ENCODE assay signal across 18 cellular contexts in the genomic region with DNA sequence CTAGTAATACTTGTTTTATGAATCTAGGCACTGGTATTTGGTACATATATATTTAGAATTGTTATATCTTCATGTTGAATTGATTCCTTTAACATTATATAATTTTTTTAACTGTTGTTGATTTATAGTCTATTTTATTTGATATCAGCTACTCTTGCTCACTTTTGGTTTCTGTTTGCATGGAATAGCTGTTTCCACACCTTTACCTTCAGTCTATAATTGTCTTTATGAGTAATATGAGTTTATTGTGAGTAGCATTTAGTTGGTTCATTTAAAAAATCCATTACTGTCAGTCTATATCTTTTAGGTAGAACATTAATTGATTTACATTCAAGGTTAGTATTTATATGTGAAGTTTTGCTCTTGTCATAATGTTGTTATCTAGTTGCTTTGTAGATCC. TPM values are rescaled to one million over a fixed set of nuclear protein-coding genes. Genes with fewer than 3 reads are reported as not detected.
A peak's percentile ranks its signal among the peaks of the same experiment; 100 is the strongest.
DNase-seq lines count a peak whose midpoint lies in the region; ATAC-seq lines count a peak whose summit lies in the region.
"Had no signal": no experiment of that assay in that cellular context is flagged by ENCODE, and none has a peak within 500 bp of the region (broad histone marks: within the 10 kb centered on the region; RNA-seq: fewer than 3 reads in every experiment).

No MANE protein-coding gene starts in this region.

- intact Hi-C loops in dendritic cell treated with granulocyte-macrophage colony-stimulating factor and Interleukin-4, amounts not matched to agents 40 ng/mL and 50 ng/mL, for 4 days (cut with micrococcal nuclease) = no loop called here

- peak overlapping the region; percentile 20 to 40 for H3K4me3 Mint-ChIP-seq in activated T-cell treated with anti-CD3 and anti-CD28 coated beads, Interleukin-2, amount 50 U/mL, for 72 hours
- no peak overlapping the region for H3K4me3 Mint-ChIP-seq in dendritic cell treated with granulocyte-macrophage colony-stimulating factor and Interleukin-4, amounts not matched to agents 40 ng/mL and 50 ng/mL, for 4 days
- no peak overlapping the region for H3K4me3 Mint-ChIP-seq in stimulated activated memory B cell treated with anti-CD40 and anti-IgM and Interleukin-4, amounts not matched to agents 10 μg/mL and 1 μg/mL and 100 μg/mL, for 72 hours

- H3K27ac ChIP-seq in SK-N-MC = 0 out of 2 replicates have a peak overlapping the region, but pooled peaks have one; percentile 19
- H3K27ac ChIP-seq: ascending aorta, gastroesophageal sphincter, KMS-11, testis had no signal

- H3K4me1 Mint-ChIP-seq in activated T-cell treated with anti-CD3 and anti-CD28 coated beads, Interleukin-2, amount 50 U/mL, for 72 hours (ENCODE audit: low read depth) = peaks cover 26% of the 10 kb centered on the region
- peaks cover 5% of the 10 kb centered on the region for H3K4me1 Mint-ChIP-seq in dendritic cell treated with granulocyte-macrophage colony-stimulating factor and Interleukin-4, amounts not matched to agents 40 ng/mL and 50 ng/mL, for 4 days (ENCODE audit: low read depth)
- peaks cover 28% of the 10 kb centered on the region for H3K4me1 Mint-ChIP-seq in stimulated activated memory B cell treated with anti-CD40 and anti-IgM and Interleukin-4, amounts not matched to agents 10 μg/mL and 1 μg/mL and 100 μg/mL, for 72 hours

- peaks cover 24 to 60% of the 10 kb centered on the region in 2 donors for H3K36me3 Mint-ChIP-seq in activated T-cell treated with anti-CD3 and anti-CD28 coated beads, Interleukin-2, amount 50 U/mL, for 72 hours (ENCODE audit: insufficient read depth in 2 of 2)
- peaks cover 96% of the 10 kb centered on the region for H3K36me3 Mint-ChIP-seq in dendritic cell treated with granulocyte-macrophage colony-stimulating factor and Interleukin-4, amounts not matched to agents 40 ng/mL and 50 ng/mL, for 4 days (ENCODE audit: low read depth)
- peaks cover 74% of the 10 kb centered on the region for H3K36me3 Mint-ChIP-seq in stimulated activated memory B cell treated with anti-CD40 and anti-IgM and Interleukin-4, amounts not matched to agents 10 μg/mL and 1 μg/mL and 100 μg/mL, for 72 hours

- no peak for ATAC-seq in activated T-cell treated with anti-CD3 and anti-CD28 coated beads, Interleukin-2, amount 50 U/mL, for 72 hours (replicated peaks in 1 of 2)
- ATAC-seq in stimulated activated memory B cell treated with anti-CD40 and anti-IgM and Interleukin-4, amounts not matched to agents 10 μg/mL and 1 μg/mL and 100 μg/mL, for 72 hours = no peak
- ATAC-seq: esophagus mucosa, gastroesophageal sphincter, HCT116, sciatic nerve had no signal

- H3K36me3 ChIP-seq in SK-N-MC (ENCODE audit: insufficient read depth, low read length) = peaks cover 83% of the 10 kb centered on the region

- H3K4me3 ChIP-seq in SK-N-MC = no peak overlapping the region
- H3K4me3 ChIP-seq: ascending aorta, gastroesophageal sphincter, testis had no signal

- no peaks in the 10 kb centered on the region for H3K9me3 Mint-ChIP-seq in activated T-cell treated with anti-CD3 and anti-CD28 coated beads, Interleukin-2, amount 50 U/mL, for 72 hours
- no peaks in the 10 kb centered on the region for H3K9me3 Mint-ChIP-seq in dendritic cell treated with granulocyte-macrophage colony-stimulating factor and Interleukin-4, amounts not matched to agents 40 ng/mL and 50 ng/mL, for 4 days
- H3K9me3 Mint-ChIP-seq in stimulated activated memory B cell treated with anti-CD40 and anti-IgM and Interleukin-4, amounts not matched to agents 10 μg/mL and 1 μg/mL and 100 μg/mL, for 72 hours = no peaks in the 10 kb centered on the region

- H3K9ac ChIP-seq in SK-N-MC (ENCODE audit: insufficient read length) = no peak overlapping the region
- H3K9ac ChIP-seq: KMS-11 had no signal

- no peak for DNase-seq in activated T-cell treated with anti-CD3 and anti-CD28 coated beads, Interleukin-2, amount 50 U/mL, for 72 hours
- no peak for DNase-seq in activated T-cell treated with anti-CD3 and anti-CD28 coated beads, Interleukin-2, amount 50 U/mL, for 1 hour
- DNase-seq in SK-N-MC (ENCODE audit: low read depth, low spot score) (no peak), SW 1271 (lab: John Stamatoyannopoulos, UW) (no peak), GF-D8 (lab: John Stamatoyannopoulos, UW) (no peak)
- DNase-seq: activated CD4-positive, alpha-beta T cell treated with anti-CD3 and anti-CD28 coated beads, Interleukin-2, amount 50 U/mL, for 48 hours; activated effector memory CD4-positive, alpha-beta T cell treated with Interleukin-2 at 50 U/mL for 16 hours; kidney; NCI-H69; testis had no signal

- no peaks in the 10 kb centered on the region for H3K27me3 Mint-ChIP-seq in activated T-cell treated with anti-CD3 and anti-CD28 coated beads, Interleukin-2, amount 50 U/mL, for 72 hours (ENCODE audit: low read depth)
- no peaks in the 10 kb centered on the region for H3K27me3 Mint-ChIP-seq in dendritic cell treated with granulocyte-macrophage colony-stimulating factor and Interleukin-4, amounts not matched to agents 40 ng/mL and 50 ng/mL, for 4 days
- H3K27me3 Mint-ChIP-seq in stimulated activated memory B cell treated with anti-CD40 and anti-IgM and Interleukin-4, amounts not matched to agents 10 μg/mL and 1 μg/mL and 100 μg/mL, for 72 hours = no peaks in the 10 kb centered on the region

- peak overlapping the region; percentile 43 for H3K27ac Mint-ChIP-seq in activated T-cell treated with anti-CD3 and anti-CD28 coated beads, Interleukin-2, amount 50 U/mL, for 72 hours
- peak overlapping the region; percentile 9 for H3K27ac Mint-ChIP-seq in dendritic cell treated with granulocyte-macrophage colony-stimulating factor and Interleukin-4, amounts not matched to agents 40 ng/mL and 50 ng/mL, for 4 days
- H3K27ac Mint-ChIP-seq in stimulated activated memory B cell treated with anti-CD40 and anti-IgM and Interleukin-4, amounts not matched to agents 10 μg/mL and 1 μg/mL and 100 μg/mL, for 72 hours = peak overlapping the region; percentile 73

- H3K9me3 ChIP-seq in SK-N-MC (ENCODE audit: low read depth, low read length) = no peaks in the 10 kb centered on the region
- H3K9me3 ChIP-seq: ascending aorta, gastroesophageal sphincter, testis had no signal

RNA-seq across cellular contexts. Expression of a gene that starts 58.6 kb away (rescaled TPM):
- total RNA-seq in activated T-cell treated with anti-CD3 and anti-CD28 coated beads, Interleukin-2, amount 50 U/mL, for 72 hours = 100 to 1,000 TPM; 103 to 137 TPM

Comparison
In these comparisons a context has a peak if more than half of its experiments do, and no peak if none do; other contexts are left out.
1. H3K27ac Mint-ChIP-seq: peak in every context shown above with its lines; median percentile 73 in stimulated activated memory B cell treated with anti-CD40 and anti-IgM and Interleukin-4, amounts not matched to agents 10 μg/mL and 1 μg/mL and 100 μg/mL, for 72 hours; 43 in activated T-cell treated with anti-CD3 and anti-CD28 coated beads, Interleukin-2, amount 50 U/mL, for 72 hours; 9 in dendritic cell treated with granulocyte-macrophage colony-stimulating factor and Interleukin-4, amounts not matched to agents 40 ng/mL and 50 ng/mL, for 4 days.
2. H3K4me3 Mint-ChIP-seq: peak in activated T-cell treated with anti-CD3 and anti-CD28 coated beads, Interleukin-2, amount 50 U/mL, for 72 hours (2 of 2); none in dendritic cell treated with granulocyte-macrophage colony-stimulating factor and Interleukin-4, amounts not matched to agents 40 ng/mL and 50 ng/mL, for 4 days (single experiment) and stimulated activated memory B cell treated with anti-CD40 and anti-IgM and Interleukin-4, amounts not matched to agents 10 μg/mL and 1 μg/mL and 100 μg/mL, for 72 hours (single experiment).